ENCODE assay signal across 13 cellular contexts in genomic region chr5:140827704-140828401, GRCh38. TPM values are rescaled to one million over a fixed set of nuclear protein-coding genes. Genes with fewer than 3 reads are reported as not detected.
DNase-seq lines count a peak whose midpoint lies in the region; ATAC-seq and TF ChIP-seq lines count a peak whose summit lies in the region.
"Had no signal": no experiment of that assay in that cellular context is flagged by ENCODE, and none has a peak within 500 bp of the region (broad histone marks: within the 10 kb centered on the region; RNA-seq: fewer than 3 reads in every experiment).

Gene PCDHA6 (plus strand): TSS chr5:140827960. CDS start chr5:140828092, 132 bp downstream.

- no peak within 1 kb of the TSS for H3K4me2 ChIP-seq in GM23248 (ENCODE audit: unreplicated experiment)

- no peaks in the 10 kb centered on the region for H3F3A ChIP-seq in GM23248 (ENCODE audit: insufficient read depth)

- H3K9me3 ChIP-seq in GM23248 (ENCODE audit: low read depth) = no peaks in the 10 kb centered on the region

- H3K4me1 ChIP-seq in GM23248 (ENCODE audit: insufficient read depth) (no peaks in the 10 kb centered on the region), foreskin keratinocyte (no peaks in the 10 kb centered on the region)
- H3K4me1 ChIP-seq: gastrocnemius medialis had no signal

- ATAC-seq in foreskin keratinocyte (no peak), HG02970 (IDR thresholded peaks at IDR 0.05; ENCODE audit: low FRiP score, unreplicated experiment) (no peak)
- ATAC-seq: CD8-positive, alpha-beta T cell; gastrocnemius medialis had no signal

- no peaks in the 10 kb centered on the region for H4K20me1 ChIP-seq in GM23248 (ENCODE audit: insufficient read depth)

- no peak within 1 kb of the TSS for H3K27ac ChIP-seq in GM23248
- no peak within 1 kb of the TSS for H3K27ac ChIP-seq in VCaP
- no peak within 1 kb of the TSS for H3K27ac ChIP-seq in foreskin keratinocyte
- H3K27ac ChIP-seq: gastrocnemius medialis had no signal

- H3K9ac ChIP-seq in GM23248 = no peak within 1 kb of the TSS

- in situ Hi-C loops in GM23248 (cut with MboI) = no loop called here

- H3K9me2 ChIP-seq in GM23248 (ENCODE audit: insufficient read depth) = no peaks in the 10 kb centered on the region

- H3K4me3 ChIP-seq in GM23248 = no peak within 1 kb of the TSS
- H3K4me3 ChIP-seq in retinal pigment epithelial cell (ENCODE audit: low read length) = no peak within 1 kb of the TSS
- H3K4me3 ChIP-seq: gastrocnemius medialis had no signal

- 19 to 23% methylated on average over 34 of the region's 34 CpGs for WGBS in GM23248 (ENCODE audit: low coverage in 1 of 2, low lambda C conversion rate in 2 of 2, missing lambda C conversion rate in 2 of 2), 2 experiments

- H3K27me3 ChIP-seq in GM23248 (replicated peaks; ENCODE audit: insufficient read depth) (no peaks in the 10 kb centered on the region), foreskin keratinocyte (no peaks in the 10 kb centered on the region)

- no peak within 1 kb of the TSS for H2AFZ ChIP-seq in GM23248

- no peaks in the 10 kb centered on the region for H3K36me3 ChIP-seq in GM23248 (ENCODE audit: low read depth)
- H3K36me3 ChIP-seq: gastrocnemius medialis had no signal

- DNase-seq in GM23248 = peak; percentile 2
- no peak for DNase-seq in foreskin keratinocyte
- no peak for DNase-seq in retinal pigment epithelial cell (ENCODE audit: low read depth)
- no peak for DNase-seq in kidney glomerular epithelial cell (lab: John Stamatoyannopoulos, UW)
- no peak for DNase-seq in A172 (ENCODE audit: low spot score)
- no peak for DNase-seq in SHP77 treated with DMSO at 0.1 percent for 48 hours (lab: John Stamatoyannopoulos, UW)
- DNase-seq: activated CD4-positive, CD25-positive, alpha-beta regulatory T cell treated with anti-CD3 and anti-CD28 coated beads, Interleukin-2, amount 50 U/mL, for 72 hours; CD8-positive, alpha-beta T cell; gastrocnemius medialis had no signal

- H3K79me2 ChIP-seq in GM23248 (ENCODE audit: insufficient read depth) = no peaks in the 10 kb centered on the region

- TF ChIP-seq CTCF in VCaP (conservative IDR thresholded peaks at IDR 0.05) = peak; percentile 17; the same call in 1 of the 2 replicates
- peak; percentile 32 for TF ChIP-seq CTCF in foreskin keratinocyte (conservative IDR thresholded peaks at IDR 0.05)
- peak; percentile 19 for TF ChIP-seq CTCF in retinal pigment epithelial cell (conservative IDR thresholded peaks at IDR 0.05; ENCODE audit: low read depth, low read length)

RNA-seq across cellular contexts. Expression of gene PCDHA6, which starts in this region (rescaled TPM):
- total RNA-seq in GM23248 (2014; rRNA removed; shearing (Covaris generic)) = 0.13 and 0.22 TPM in 2 replicates
- 0.10 TPM in 1 of 2 replicates, not detected in the other for polyA plus RNA-seq in GM23248 (2016; fragmentation: Nextera tagmentation; extraction: Ambion mirVana)
- total RNA-seq in foreskin keratinocyte = not detected in 2 replicates
- 0.02 and 0.04 TPM in 2 replicates for polyA plus RNA-seq in foreskin keratinocyte
- 0.43 and 0.69 TPM in 2 replicates for total RNA-seq in A172 (2014; rRNA removed; shearing (Covaris generic))
- total RNA-seq: activated T-helper 1 cell treated with anti-CD3 and anti-CD28 coated beads, Interleukin-12 subunit alpha, Interleukin-12 subunit beta, Interleukin-2, Interleukin-4 antibody, amounts not matched to agents 30 ng/mL and 10 ng/mL and 1 ng/mL, durations not matched to agents 14 hours and 24 hours and 36 hours; CD8-positive, alpha-beta T cell; SK-MEL-5 had no signal

Comparison
In these comparisons a context has a peak if more than half of its experiments do, and no peak if none do; other contexts are left out.
1. Peak in DNase-seq in GM23248; RNA of the gene not detected or under 1 TPM.